ENCODE assay signal across 23 cellular contexts in the genomic region with DNA sequence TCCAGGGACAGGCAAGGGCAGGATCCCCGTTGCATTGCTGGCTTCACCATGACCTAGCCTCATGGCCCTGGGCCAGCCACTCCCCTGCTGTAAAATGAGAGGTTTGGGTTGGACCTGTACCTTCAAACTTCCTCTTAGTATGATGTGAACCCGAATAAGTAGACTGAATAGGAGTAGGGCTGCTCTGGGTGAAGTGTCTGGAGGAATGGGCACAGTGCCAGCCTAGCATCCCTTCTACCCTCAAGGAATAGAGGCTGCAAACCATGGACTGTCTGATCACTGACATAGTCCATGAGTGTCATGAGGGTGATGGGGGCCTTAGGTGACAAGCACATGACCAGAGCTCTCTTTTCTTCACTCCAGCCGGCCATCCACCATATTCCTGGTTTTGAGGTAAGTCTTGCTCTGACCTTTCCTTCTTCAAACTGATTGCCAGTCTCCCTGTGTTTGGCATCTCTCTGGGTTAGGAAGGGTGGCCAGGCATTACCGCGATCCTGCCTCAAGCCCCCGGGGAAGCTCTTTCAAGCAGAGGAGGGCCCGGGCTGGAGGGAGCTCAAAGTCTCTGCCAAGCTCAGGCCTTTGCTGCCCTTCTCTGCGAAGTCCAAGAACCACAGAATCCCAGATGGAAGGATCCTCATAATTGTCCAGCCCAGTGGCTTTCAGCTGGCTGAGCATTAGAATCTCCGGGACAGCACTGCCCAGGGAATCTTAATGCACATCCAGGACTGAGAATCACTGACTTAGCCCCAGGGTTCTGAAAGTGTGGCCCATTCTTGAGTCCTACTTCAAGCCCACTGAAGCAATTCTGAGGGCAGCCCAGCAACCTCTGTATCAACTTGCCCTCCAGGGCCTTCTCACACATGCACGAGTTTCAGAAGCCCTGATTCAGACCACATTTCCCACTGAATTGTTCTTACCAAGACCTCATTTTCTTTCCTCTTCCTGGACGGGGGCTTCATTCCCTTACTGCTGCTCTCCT.
DNase-seq lines count a peak whose midpoint lies in the region; ATAC-seq and TF ChIP-seq lines count a peak whose summit lies in the region.
"Had no signal": no experiment of that assay in that cellular context is flagged by ENCODE, and none has a peak within 500 bp of the region (broad histone marks: within the 10 kb centered on the region; RNA-seq: fewer than 3 reads in every experiment).

No MANE protein-coding gene starts in this region.

- no peaks in the 10 kb centered on the region for H3K9me3 Mint-ChIP-seq in activated CD8-positive, alpha-beta T cell treated with anti-CD3 and anti-CD28 coated beads, Interleukin-2, amount 10 ng/mL, durations not matched to agents 7 days and 5 days (ENCODE audit: insufficient read depth)

- TF ChIP-seq EP300 in sigmoid colon (IDR thresholded peaks at IDR 0.05) = no peak

- peak overlapping the region in 9 of 11 experiments; percentile 66 to 98 (median 92); a peak in 17 of 22 replicates for H3K4me2 ChIP-seq in BLaER1 treated with 17β-estradiol and CSF1 and Interleukin-3, amounts not matched to agents 10 nM and 100 nM

- ATAC-seq in RWPE2 (ENCODE audit: low read depth) (no peak), left ventricle myocardium superior (no peak), GM19023 (IDR thresholded peaks at IDR 0.05; ENCODE audit: unreplicated experiment) (no peak), HG02623 (IDR thresholded peaks at IDR 0.05; ENCODE audit: unreplicated experiment) (no peak)
- ATAC-seq in activated CD8-positive, alpha-beta T cell treated with anti-CD3 and anti-CD28 coated beads, Interleukin-2, amount 10 ng/mL, durations not matched to agents 7 days and 5 days = no peak

- DNase-seq in RWPE2 (ENCODE audit: low spot score) = peak; percentile 47
- DNase-seq in left ventricle myocardium superior = peak; percentile 10
- peak; percentile 61 for DNase-seq in sigmoid colon
- DNase-seq in activated CD8-positive, alpha-beta T cell treated with anti-CD3 and anti-CD28 coated beads, Interleukin-2, amount 10 ng/mL, durations not matched to agents 7 days and 5 days = no peak
- no peak for DNase-seq in KG1 (lab: John Stamatoyannopoulos, UW)
- DNase-seq: COR-L47, DMS 273 treated with DMSO at 0.1 percent for 48 hours, DND-41, IMR-90, Kasumi-1, MG63, NCI-H1048, NCI-H1436 treated with DMSO at 0.1 percent for 48 hours, NCI-H2081, NCI-H2227 treated with DMSO at 0.1 percent for 48 hours, NCI-H510A treated with DMSO at 0.1 percent for 48 hours, NCI-H82, RPMI8226, SJCRH30 had no signal

- H3K4me3 ChIP-seq in BLaER1 treated with 17β-estradiol and CSF1 and Interleukin-3, amounts not matched to agents 10 nM and 100 nM = no peak overlapping the region
- no peak overlapping the region for H3K4me3 ChIP-seq in RWPE2 (ENCODE audit: severe bottlenecking)
- H3K4me3 ChIP-seq in sigmoid colon = no peak overlapping the region
- H3K4me3 ChIP-seq: HAP-1, MG63, SJCRH30 had no signal

- peaks cover 0 to 27% (median 0%) of the 10 kb centered on the region in 11 experiments; a peak in 2 of 22 replicates for H3K36me3 ChIP-seq in BLaER1 treated with 17β-estradiol and CSF1 and Interleukin-3, amounts not matched to agents 10 nM and 100 nM
- H3K36me3 ChIP-seq in RWPE2 (ENCODE audit: low read depth) = no peaks in the 10 kb centered on the region
- H3K36me3 ChIP-seq in sigmoid colon = peaks cover 0 to 10% (median 4%) of the 10 kb centered on the region in 4 donors
- H3K36me3 ChIP-seq: HAP-1, MG63, SJCRH30 had no signal

- H3K27ac Mint-ChIP-seq in activated CD8-positive, alpha-beta T cell treated with anti-CD3 and anti-CD28 coated beads, Interleukin-2, amount 10 ng/mL, durations not matched to agents 7 days and 5 days = no peak overlapping the region

- no peaks in the 10 kb centered on the region for H3K9me3 ChIP-seq in BLaER1 treated with 17β-estradiol and CSF1 and Interleukin-3, amounts not matched to agents 10 nM and 100 nM (replicated peaks in 1 of 11)
- H3K9me3 ChIP-seq in RWPE2 (ENCODE audit: severe bottlenecking) = no peaks in the 10 kb centered on the region
- no peaks in the 10 kb centered on the region for H3K9me3 ChIP-seq in sigmoid colon
- H3K9me3 ChIP-seq: HAP-1, MG63, SJCRH30 had no signal

- intact Hi-C loops in left ventricle myocardium superior (cut with micrococcal nuclease) = no loop called here
- intact Hi-C loops in sigmoid colon (cut with DNase I) = no loop called here

- peaks cover 0 to 29% (median 6%) of the 10 kb centered on the region in 11 experiments; a peak in 12 of 22 replicates for H3K27me3 ChIP-seq in BLaER1 treated with 17β-estradiol and CSF1 and Interleukin-3, amounts not matched to agents 10 nM and 100 nM
- H3K27me3 ChIP-seq in RWPE2 (ENCODE audit: insufficient read depth, poor library complexity, severe bottlenecking) (no peaks in the 10 kb centered on the region), sigmoid colon (no peaks in the 10 kb centered on the region)
- H3K27me3 ChIP-seq: MG63, SJCRH30 had no signal

- no peak for TF ChIP-seq POLR2A in sigmoid colon (IDR thresholded peaks at IDR 0.05)

- CTCF ChIA-PET in activated CD8-positive, alpha-beta T cell treated with anti-CD3 and anti-CD28 coated beads, Interleukin-2, amount 10 ng/mL, durations not matched to agents 7 days and 5 days (lab: Charles Lee) = interaction anchor here (1.0 kb wide), 1 partner anchor 55 kb away, joined by 3 read pairs; no protein-coding TSS in a partner anchor

- TF ChIP-seq CTCF in RWPE2 (IDR thresholded peaks at IDR 0.05; ENCODE audit: poor library complexity, severe bottlenecking) (no peak), sigmoid colon (IDR thresholded peaks at IDR 0.05) (no peak)

- H3K9ac ChIP-seq in BLaER1 treated with 17β-estradiol and CSF1 and Interleukin-3, amounts not matched to agents 10 nM and 100 nM = no peak overlapping the region

- H3K27me3 Mint-ChIP-seq in activated CD8-positive, alpha-beta T cell treated with anti-CD3 and anti-CD28 coated beads, Interleukin-2, amount 10 ng/mL, durations not matched to agents 7 days and 5 days (ENCODE audit: low read depth) = peaks cover 13% of the 10 kb centered on the region

- H3K4me3 Mint-ChIP-seq in activated CD8-positive, alpha-beta T cell treated with anti-CD3 and anti-CD28 coated beads, Interleukin-2, amount 10 ng/mL, durations not matched to agents 7 days and 5 days = no peak overlapping the region

- no peak overlapping the region for H3K27ac ChIP-seq in BLaER1 treated with 17β-estradiol and CSF1 and Interleukin-3, amounts not matched to agents 10 nM and 100 nM
- H3K27ac ChIP-seq in RWPE2 (ENCODE audit: poor library complexity, severe bottlenecking) (no peak overlapping the region), sigmoid colon (no peak overlapping the region)
- H3K27ac ChIP-seq: SJCRH30 had no signal

- POLR2A ChIA-PET in activated CD8-positive, alpha-beta T cell treated with anti-CD3 and anti-CD28 coated beads, Interleukin-2, amount 10 ng/mL, durations not matched to agents 7 days and 5 days (lab: Charles Lee) = no interaction called here

- H4K20me1 ChIP-seq in BLaER1 treated with 17β-estradiol and CSF1 and Interleukin-3, amounts not matched to agents 10 nM and 100 nM = peaks cover 0 to 64% (median 43%) of the 10 kb centered on the region in 11 experiments; a peak in 16 of 22 replicates

- peaks cover 39% of the 10 kb centered on the region for H3K4me1 Mint-ChIP-seq in activated CD8-positive, alpha-beta T cell treated with anti-CD3 and anti-CD28 coated beads, Interleukin-2, amount 10 ng/mL, durations not matched to agents 7 days and 5 days (ENCODE audit: low read depth)

- peaks cover 45 to 98% (median 89%) of the 10 kb centered on the region in 10 experiments for H3K4me1 ChIP-seq in BLaER1 treated with 17β-estradiol and CSF1 and Interleukin-3, amounts not matched to agents 10 nM and 100 nM
- H3K4me1 ChIP-seq in RWPE2 (ENCODE audit: insufficient read depth, poor library complexity, severe bottlenecking) (no peaks in the 10 kb centered on the region), sigmoid colon (no peaks in the 10 kb centered on the region)
- H3K4me1 ChIP-seq: SJCRH30 had no signal

- 80 to 83% methylated on average over 11 of the region's 11 CpGs for WGBS in sigmoid colon, 2 donors

- H3K36me3 Mint-ChIP-seq in activated CD8-positive, alpha-beta T cell treated with anti-CD3 and anti-CD28 coated beads, Interleukin-2, amount 10 ng/mL, durations not matched to agents 7 days and 5 days (ENCODE audit: low read depth) = no peaks in the 10 kb centered on the region

Comparison
In these comparisons a context has a peak if more than half of its experiments do, and no peak if none do; other contexts are left out.
1. DNase-seq: peak in RWPE2 (single experiment), left ventricle myocardium superior (single experiment) and sigmoid colon (single experiment); none in activated CD8-positive, alpha-beta T cell treated with anti-CD3 and anti-CD28 coated beads, Interleukin-2, amount 10 ng/mL, durations not matched to agents 7 days and 5 days (single experiment) and KG1 (single experiment).